20 cellular contexts compared by ENCODE assay signal in genomic region chr12:29425722-29426121, GRCh38.
"Had no signal": no experiment of that assay in that cellular context is flagged by ENCODE, and none has a peak within 500 bp of the region (broad histone marks: within the 10 kb centered on the region; RNA-seq: fewer than 3 reads in every experiment).

No MANE protein-coding gene starts in this region.

- H3K4me2 ChIP-seq: smooth muscle cell had no signal

- H3K4me1 ChIP-seq: transverse colon, vagina had no signal

- H3K27me3 ChIP-seq: esophagus squamous epithelium, heart right ventricle, right lobe of liver, transverse colon, vagina had no signal

- H3K4me3 ChIP-seq: esophagus squamous epithelium, heart right ventricle, right lobe of liver, smooth muscle cell, transverse colon, vagina had no signal

- ATAC-seq: activated CD8-positive, alpha-beta T cell treated with anti-CD3 and anti-CD28 coated beads, Interleukin-2, amount 10 ng/mL, durations not matched to agents 7 days and 5 days; activated naive CD8-positive, alpha-beta T cell treated with anti-CD3 and anti-CD28 coated beads, Interleukin-2, amount 50 U/mL, for 24 hours; effector memory CD8-positive, alpha-beta T cell; heart right ventricle; left cardiac atrium; naive thymus-derived CD4-positive, alpha-beta T cell; right lobe of liver; stimulated activated memory B cell treated with anti-CD40 and anti-IgM and Interleukin-4, amounts not matched to agents 10 μg/mL and 1 μg/mL and 100 μg/mL, for 72 hours had no signal

- H3K27ac ChIP-seq: esophagus squamous epithelium, heart right ventricle, right lobe of liver, transverse colon, vagina had no signal

- H3K9me3 ChIP-seq: esophagus squamous epithelium, right lobe of liver, transverse colon, vagina had no signal

- H3K36me3 ChIP-seq: esophagus squamous epithelium, heart right ventricle, right lobe of liver, transverse colon, vagina had no signal

- DNase-seq: activated CD4-positive, alpha-beta T cell treated with anti-CD3 and anti-CD28 coated beads for 1 hour; activated CD4-positive, alpha-beta T cell treated with anti-CD3 and anti-CD28 coated beads, Interleukin-2, amount 50 U/mL, for 1 hour; activated CD8-positive, alpha-beta T cell treated with anti-CD3 and anti-CD28 coated beads, Interleukin-2, amount 10 ng/mL, durations not matched to agents 7 days and 5 days; activated gamma-delta T cell; activated naive CD4-positive, alpha-beta T cell treated with anti-CD3 and anti-CD28 coated beads, Interleukin-2, amount 50 U/mL, for 16 hours; activated naive CD8-positive, alpha-beta T cell treated with anti-CD3 and anti-CD28 coated beads, Interleukin-2, amount 50 U/mL, for 24 hours; caudate nucleus; effector memory CD8-positive, alpha-beta T cell; esophagus squamous epithelium; heart right ventricle; islet precursor cell; left cardiac atrium; naive thymus-derived CD4-positive, alpha-beta T cell; occipital lobe; right lobe of liver; stimulated activated CD4-positive, alpha-beta T cell treated with anti-CD3 and anti-CD28 coated beads, Interleukin-15, amount 100 ng/mL, for 24 hours; transverse colon had no signal
